ENCODE assay signal across 1 cellular context in genomic region chr11:77066229-77067023, GRCh38.
A peak's percentile ranks its signal among the peaks of the same experiment; 100 is the strongest.
TF ChIP-seq lines count a peak whose summit lies in the region.

CAPN5 (plus strand) TSS chr11:77066971; CDS start chr11:77084887, 17,916 bp downstream.

TF ChIP-seq in H1, 55 proteins besides CTCF, POLR2A, EP300 and RAD21 (continued from another document):
- TF ChIP-seq CHD7 (IDR thresholded peaks at IDR 0.05; ENCODE audit: insufficient replicate concordance, low read length) (no peak), CREB1 (IDR thresholded peaks at IDR 0.05) (no peak), KDM4A (IDR thresholded peaks at IDR 0.05; ENCODE audit: low read depth, low read length, severe bottlenecking) (peak; percentile 93), NANOG (IDR thresholded peaks at IDR 0.05; ENCODE audit: insufficient read depth, low read depth, low read length, poor library complexity, severe bottlenecking) (no peak), HDAC6 (IDR thresholded peaks at IDR 0.05; ENCODE audit: low read depth, low read length) (no peak), KDM5A (IDR thresholded peaks at IDR 0.05; ENCODE audit: low read length) (no peak), TAF1 (IDR thresholded peaks at IDR 0.05; ENCODE audit: low read depth, low read length) (peak; percentile 87), TAF7 (optimal IDR thresholded peaks at IDR 0.05; ENCODE audit: borderline replicate concordance, low read depth, low read length) (peak; percentile 62), RXRA (IDR thresholded peaks at IDR 0.05; ENCODE audit: insufficient read depth, low read depth, low read length) (no peak), E2F6 (IDR thresholded peaks at IDR 0.05) (no peak), BCL11A (IDR thresholded peaks at IDR 0.05; ENCODE audit: low read depth in 2 of 2, low read length in 2 of 2) (no peak), ATF3 (IDR thresholded peaks at IDR 0.05; ENCODE audit: insufficient read depth, low read depth, low read length) (no peak), SIX5 (IDR thresholded peaks at IDR 0.05; ENCODE audit: low read depth, low read length) (no peak), KDM1A (IDR thresholded peaks at IDR 0.05; ENCODE audit: borderline replicate concordance, low read length) (no peak), TEAD4 (IDR thresholded peaks at IDR 0.05; ENCODE audit: low read depth, low read length) (peak; percentile 57; the same call in 1 of the 2 replicates), HDAC2 (IDR thresholded peaks at IDR 0.05; ENCODE audit: borderline replicate concordance in 1 of 2, low read depth in 2 of 2, low read length in 2 of 2) (no peak), SIN3A (conservative IDR thresholded peaks at IDR 0.05 in 1 of 2, IDR thresholded peaks at IDR 0.05 in 1 of 2; ENCODE audit: low read depth in 1 of 2, low read length in 2 of 2) (peak in 1 of 2 experiments; percentile 22; a peak in 2 of 4 replicates), FOSL1 (IDR thresholded peaks at IDR 0.05; ENCODE audit: insufficient read depth, low read depth, low read length) (no peak), ATF2 (IDR thresholded peaks at IDR 0.05; ENCODE audit: low read length) (no peak), POLR2AphosphoS5 (IDR thresholded peaks at IDR 0.05; ENCODE audit: low read depth, low read length) (peak; percentile 68; the same call in 1 of the 2 replicates), NRF1 (IDR thresholded peaks at IDR 0.05; ENCODE audit: low read depth, low read length) (peak; percentile 30), CEBPB (IDR thresholded peaks at IDR 0.05; ENCODE audit: low read depth, low read length) (no peak), TBP (IDR thresholded peaks at IDR 0.05; ENCODE audit: low read depth, low read length) (peak; percentile 59; the same call in 1 of the 2 replicates), SAP30 (IDR thresholded peaks at IDR 0.05; ENCODE audit: insufficient read depth, insufficient replicate concordance, low read length) (no peak), GTF2F1 (IDR thresholded peaks at IDR 0.05; ENCODE audit: borderline replicate concordance, low read depth, low read length) (no peak), BRCA1 (IDR thresholded peaks at IDR 0.05; ENCODE audit: low read depth, low read length) (no peak), JUND (IDR thresholded peaks at IDR 0.05; ENCODE audit: low read length) (no peak), CTBP2 (IDR thresholded peaks at IDR 0.05; ENCODE audit: borderline replicate concordance, insufficient read depth, insufficient read length, low read length) (no peak), RNF2 (IDR thresholded peaks at IDR 0.05; ENCODE audit: borderline replicate concordance, low read depth, low read length, missing control alignments, poor library complexity, severe bottlenecking) (no peak), CBX8 (IDR thresholded peaks at IDR 0.05; ENCODE audit: borderline replicate concordance, low read depth, low read length) (no peak), RBBP5 (IDR thresholded peaks at IDR 0.05; ENCODE audit: borderline replicate concordance, low read depth, low read length) (peak; percentile 12; the same call in 1 of the 2 replicates), TCF12 (IDR thresholded peaks at IDR 0.05; ENCODE audit: low read depth, low read length) (peak; percentile 29; the same call in 1 of the 2 replicates), SIRT6 (IDR thresholded peaks at IDR 0.05; ENCODE audit: low read length) (no peak), MAX (IDR thresholded peaks at IDR 0.05) (peak; percentile 41; the same call in 1 of the 2 replicates)
TF ChIP-seq in H1: peak in this region for 13.
